ENCODE assay signal across 8 cellular contexts in genomic region chr3:64224826-64225606, GRCh38. TPM values are rescaled to one million over a fixed set of nuclear protein-coding genes. Genes with fewer than 3 reads are reported as not detected.
DNase-seq lines count a peak whose midpoint lies in the region; ATAC-seq and TF ChIP-seq lines count a peak whose summit lies in the region.

Gene PRICKLE2, minus strand, starts transcription at chr3:64225466. Its CDS starts 26,539 bp downstream, at chr3:64198927.

- H3K9me3 ChIP-seq in stomach smooth muscle (ENCODE audit: control insufficient read depth in 2 of 2, low read length in 2 of 2) = no peaks in the 10 kb centered on the region

- ATAC-seq in GM21619 (IDR thresholded peaks at IDR 0.05; ENCODE audit: unreplicated experiment) (peak; percentile 95), left colon (no peak)

- H3K27me3 ChIP-seq in KMS-11 (ENCODE audit: insufficient read depth, low read depth) = no peaks in the 10 kb centered on the region
- H3K27me3 ChIP-seq in stomach smooth muscle (ENCODE audit: control insufficient read depth in 1 of 2, insufficient read depth in 2 of 2, low read length in 2 of 2) = no peaks in the 10 kb centered on the region

- intact Hi-C loops in left colon (cut with DNase I, micrococcal nuclease) = no loop called here

- H3K4me1 ChIP-seq in KMS-11 (ENCODE audit: low read depth, poor library complexity, severe bottlenecking) (no peaks in the 10 kb centered on the region), stomach smooth muscle (ENCODE audit: control insufficient read depth, insufficient read depth, low read length) (peaks cover 64% of the 10 kb centered on the region)

- H4K20me1 ChIP-seq in KMS-11 (ENCODE audit: insufficient read depth) = no peaks in the 10 kb centered on the region

- H3K27ac ChIP-seq in KMS-11 = peak within 1 kb of the TSS; percentile 83
- peak within 1 kb of the TSS; percentile 89 for H3K27ac ChIP-seq in stomach smooth muscle (ENCODE audit: low read length)

- DNase-seq in D341Med (ENCODE audit: low spot score) (peak; percentile 68), dermis blood vessel endothelial cell (peak; percentile 69), left colon (peak; percentile 47 to 48), NCI-H2107 (lab: John Stamatoyannopoulos, UW) (no peak), 8988T (no peak)

- peak within 1 kb of the TSS; percentile 91 for H2AFZ ChIP-seq in KMS-11 (ENCODE audit: low read depth)

- peak within 1 kb of the TSS; percentile 74 for H3K4me2 ChIP-seq in KMS-11

- peak within 1 kb of the TSS; percentile 44 for H3K4me3 ChIP-seq in KMS-11 (IDR thresholded peaks at IDR 0.05; ENCODE audit: insufficient read depth, low read depth, low read length)
- peak within 1 kb of the TSS; percentile 36 to 73 for H3K4me3 ChIP-seq in stomach smooth muscle (ENCODE audit: low read length in 2 of 2)

- H3K36me3 ChIP-seq in KMS-11 (ENCODE audit: insufficient read depth) (no peaks in the 10 kb centered on the region), stomach smooth muscle (ENCODE audit: control insufficient read depth in 2 of 2, insufficient read depth in 2 of 2, low read length in 2 of 2) (no peaks in the 10 kb centered on the region)

- no peak for TF ChIP-seq CTCF in KMS-11 (conservative IDR thresholded peaks at IDR 0.05; ENCODE audit: low read depth, low read length)

- no peaks in the 10 kb centered on the region for H3K79me2 ChIP-seq in KMS-11 (ENCODE audit: insufficient read depth, low read depth)

- peak within 1 kb of the TSS; percentile 67 for H3K9ac ChIP-seq in KMS-11
- H3K9ac ChIP-seq in stomach smooth muscle (ENCODE audit: low read length in 2 of 2) = peak within 1 kb of the TSS; percentile 50 to 73

RNA-seq across cellular contexts. Expression of gene PRICKLE2, which starts in this region (rescaled TPM):
- total RNA-seq in dermis blood vessel endothelial cell (2.5 and 3.2 TPM in 2 replicates), left colon (10 to 100 TPM in 1 of 2 donors, 1 to 10 TPM in 1; 2.6 to 13.2 TPM)

Comparison
In these comparisons a context has a peak if more than half of its experiments do, and no peak if none do; other contexts are left out.
1. DNase-seq: peak in D341Med (single experiment), dermis blood vessel endothelial cell (single experiment) and left colon (2 of 2); none in NCI-H2107 (single experiment) and 8988T (single experiment).